ENCODE assay signal across 2 cellular contexts in genomic region chr1:119827010-119827409, GRCh38.
TF ChIP-seq lines count a peak whose summit lies in the region.

No MANE protein-coding gene starts in this region.

TF ChIP-seq in HCT116, 20 proteins besides CTCF, POLR2A, EP300 and RAD21 (continued from another document):
- no peak for TF ChIP-seq REST (IDR thresholded peaks at IDR 0.05; ENCODE audit: low read depth)
- TF ChIP-seq SRF (IDR thresholded peaks at IDR 0.05; ENCODE audit: low read depth) = no peak

TF ChIP-seq in WTC11, 78 proteins besides CTCF, POLR2A, EP300 and RAD21 (continued from another document):
- TF ChIP-seq ZNF281 (CRISPR knock-in tag; IDR thresholded peaks at IDR 0.05) (no peak), ZNF423 (CRISPR knock-in tag; IDR thresholded peaks at IDR 0.05) (no peak), CBFB (CRISPR knock-in tag; IDR thresholded peaks at IDR 0.05; ENCODE audit: low read depth) (no peak), FOXP4 (CRISPR knock-in tag; IDR thresholded peaks at IDR 0.05) (no peak), USF1 (CRISPR knock-in tag; IDR thresholded peaks at IDR 0.05) (no peak), JUN (CRISPR knock-in tag; IDR thresholded peaks at IDR 0.05) (no peak), HMGXB4 (CRISPR knock-in tag; IDR thresholded peaks at IDR 0.05) (no peak), SMAD3 (CRISPR knock-in tag; IDR thresholded peaks at IDR 0.05; ENCODE audit: borderline replicate concordance) (no peak), NR3C1 (CRISPR knock-in tag; conservative IDR thresholded peaks at IDR 0.05; ENCODE audit: low read depth) (no peak), MAX (CRISPR knock-in tag; IDR thresholded peaks at IDR 0.05) (no peak), PRRX2 (CRISPR knock-in tag; IDR thresholded peaks at IDR 0.05) (no peak), ZNF121 (CRISPR knock-in tag; IDR thresholded peaks at IDR 0.05) (no peak)
